ENCODE assay signal across 1 cellular context in genomic region chr1:11681071-11681771, GRCh38.
TF ChIP-seq lines count a peak whose summit lies in the region.

Gene MAD2L2 (minus strand): TSS chr1:11681148. CDS start chr1:11680601, 547 bp downstream.

TF ChIP-seq in HepG2, 621 proteins besides CTCF, POLR2A, EP300 and RAD21 (continued from another document and continues in another):
- TF ChIP-seq, protein P1, sequence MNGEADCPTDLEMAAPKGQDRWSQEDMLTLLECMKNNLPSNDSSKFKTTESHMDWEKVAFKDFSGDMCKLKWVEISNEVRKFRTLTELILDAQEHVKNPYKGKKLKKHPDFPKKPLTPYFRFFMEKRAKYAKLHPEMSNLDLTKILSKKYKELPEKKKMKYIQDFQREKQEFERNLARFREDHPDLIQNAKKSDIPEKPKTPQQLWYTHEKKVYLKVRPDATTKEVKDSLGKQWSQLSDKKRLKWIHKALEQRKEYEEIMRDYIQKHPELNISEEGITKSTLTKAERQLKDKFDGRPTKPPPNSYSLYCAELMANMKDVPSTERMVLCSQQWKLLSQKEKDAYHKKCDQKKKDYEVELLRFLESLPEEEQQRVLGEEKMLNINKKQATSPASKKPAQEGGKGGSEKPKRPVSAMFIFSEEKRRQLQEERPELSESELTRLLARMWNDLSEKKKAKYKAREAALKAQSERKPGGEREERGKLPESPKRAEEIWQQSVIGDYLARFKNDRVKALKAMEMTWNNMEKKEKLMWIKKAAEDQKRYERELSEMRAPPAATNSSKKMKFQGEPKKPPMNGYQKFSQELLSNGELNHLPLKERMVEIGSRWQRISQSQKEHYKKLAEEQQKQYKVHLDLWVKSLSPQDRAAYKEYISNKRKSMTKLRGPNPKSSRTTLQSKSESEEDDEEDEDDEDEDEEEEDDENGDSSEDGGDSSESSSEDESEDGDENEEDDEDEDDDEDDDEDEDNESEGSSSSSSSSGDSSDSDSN (CRISPR knock-in tag; IDR thresholded peaks at IDR 0.05) = peak; percentile 31; the same call in 1 of the 2 replicates
- peak; percentile 66; the same call in 1 of the 2 replicates for TF ChIP-seq ZNF556 (CRISPR knock-in tag; IDR thresholded peaks at IDR 0.05; ENCODE audit: borderline replicate concordance)
- peak; percentile 95 for TF ChIP-seq ZBTB2 (CRISPR knock-in tag; IDR thresholded peaks at IDR 0.05; ENCODE audit: low read depth)
- TF ChIP-seq ZNF678 (CRISPR knock-in tag; IDR thresholded peaks at IDR 0.05) = 0 out of 2 replicates have a peak, but pooled peaks have one; percentile 1
- no peak for TF ChIP-seq NKX3-1 (CRISPR knock-in tag; IDR thresholded peaks at IDR 0.05)
- TF ChIP-seq TBX2 (CRISPR knock-in tag; IDR thresholded peaks at IDR 0.05; ENCODE audit: borderline replicate concordance) = peak; percentile 38; the same call in 1 of the 2 replicates
- TF ChIP-seq ZNF850 (CRISPR knock-in tag; conservative IDR thresholded peaks at IDR 0.05) = no peak
- no peak for TF ChIP-seq U2AF1 (optimal IDR thresholded peaks at IDR 0.05; ENCODE audit: low read depth, low read length)
- no peak for TF ChIP-seq DNMT1 (CRISPR knock-in tag; IDR thresholded peaks at IDR 0.05)
- TF ChIP-seq IRF9 (CRISPR knock-in tag; IDR thresholded peaks at IDR 0.05; ENCODE audit: borderline replicate concordance) = peak; percentile 69; the same call in 1 of the 2 replicates
- TF ChIP-seq NAIF1 (CRISPR knock-in tag; IDR thresholded peaks at IDR 0.05; ENCODE audit: borderline replicate concordance) = 0 out of 2 replicates have a peak, but pooled peaks have one; percentile 50
- TF ChIP-seq ZNF232 (CRISPR knock-in tag; IDR thresholded peaks at IDR 0.05; ENCODE audit: borderline replicate concordance) = no peak
- TF ChIP-seq MIER3 (CRISPR knock-in tag; IDR thresholded peaks at IDR 0.05; ENCODE audit: borderline replicate concordance) = 0 out of 2 replicates have a peak, but pooled peaks have one; percentile 46
- TF ChIP-seq SOX13 (IDR thresholded peaks at IDR 0.05) = no peak
- TF ChIP-seq SOX13 (CRISPR knock-in tag; conservative IDR thresholded peaks at IDR 0.05 in 1 of 2, IDR thresholded peaks at IDR 0.05 in 1 of 2) = peak in 1 of 2 experiments; percentile 61; a peak in 2 of 4 replicates
- TF ChIP-seq ZNF281 (CRISPR knock-in tag; IDR thresholded peaks at IDR 0.05; ENCODE audit: borderline replicate concordance) = peak; percentile 36; the same call in 1 of the 2 replicates
- TF ChIP-seq, protein P2, sequence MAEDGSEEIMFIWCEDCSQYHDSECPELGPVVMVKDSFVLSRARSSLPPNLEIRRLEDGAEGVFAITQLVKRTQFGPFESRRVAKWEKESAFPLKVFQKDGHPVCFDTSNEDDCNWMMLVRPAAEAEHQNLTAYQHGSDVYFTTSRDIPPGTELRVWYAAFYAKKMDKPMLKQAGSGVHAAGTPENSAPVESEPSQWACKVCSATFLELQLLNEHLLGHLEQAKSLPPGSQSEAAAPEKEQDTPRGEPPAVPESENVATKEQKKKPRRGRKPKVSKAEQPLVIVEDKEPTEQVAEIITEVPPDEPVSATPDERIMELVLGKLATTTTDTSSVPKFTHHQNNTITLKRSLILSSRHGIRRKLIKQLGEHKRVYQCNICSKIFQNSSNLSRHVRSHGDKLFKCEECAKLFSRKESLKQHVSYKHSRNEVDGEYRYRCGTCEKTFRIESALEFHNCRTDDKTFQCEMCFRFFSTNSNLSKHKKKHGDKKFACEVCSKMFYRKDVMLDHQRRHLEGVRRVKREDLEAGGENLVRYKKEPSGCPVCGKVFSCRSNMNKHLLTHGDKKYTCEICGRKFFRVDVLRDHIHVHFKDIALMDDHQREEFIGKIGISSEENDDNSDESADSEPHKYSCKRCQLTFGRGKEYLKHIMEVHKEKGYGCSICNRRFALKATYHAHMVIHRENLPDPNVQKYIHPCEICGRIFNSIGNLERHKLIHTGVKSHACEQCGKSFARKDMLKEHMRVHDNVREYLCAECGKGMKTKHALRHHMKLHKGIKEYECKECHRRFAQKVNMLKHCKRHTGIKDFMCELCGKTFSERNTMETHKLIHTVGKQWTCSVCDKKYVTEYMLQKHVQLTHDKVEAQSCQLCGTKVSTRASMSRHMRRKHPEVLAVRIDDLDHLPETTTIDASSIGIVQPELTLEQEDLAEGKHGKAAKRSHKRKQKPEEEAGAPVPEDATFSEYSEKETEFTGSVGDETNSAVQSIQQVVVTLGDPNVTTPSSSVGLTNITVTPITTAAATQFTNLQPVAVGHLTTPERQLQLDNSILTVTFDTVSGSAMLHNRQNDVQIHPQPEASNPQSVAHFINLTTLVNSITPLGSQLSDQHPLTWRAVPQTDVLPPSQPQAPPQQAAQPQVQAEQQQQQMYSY (CRISPR knock-in tag; IDR thresholded peaks at IDR 0.05) = no peak
- peak; percentile 80; the same call in 1 of the 2 replicates for TF ChIP-seq KLF12 (CRISPR knock-in tag; IDR thresholded peaks at IDR 0.05; ENCODE audit: borderline replicate concordance)
- no peak for TF ChIP-seq HMG20B (CRISPR knock-in tag; conservative IDR thresholded peaks at IDR 0.05)
- TF ChIP-seq ZBTB7A (CRISPR knock-in tag; IDR thresholded peaks at IDR 0.05) = peak; percentile 13; the same call in 1 of the 2 replicates
- TF ChIP-seq, protein P3, sequence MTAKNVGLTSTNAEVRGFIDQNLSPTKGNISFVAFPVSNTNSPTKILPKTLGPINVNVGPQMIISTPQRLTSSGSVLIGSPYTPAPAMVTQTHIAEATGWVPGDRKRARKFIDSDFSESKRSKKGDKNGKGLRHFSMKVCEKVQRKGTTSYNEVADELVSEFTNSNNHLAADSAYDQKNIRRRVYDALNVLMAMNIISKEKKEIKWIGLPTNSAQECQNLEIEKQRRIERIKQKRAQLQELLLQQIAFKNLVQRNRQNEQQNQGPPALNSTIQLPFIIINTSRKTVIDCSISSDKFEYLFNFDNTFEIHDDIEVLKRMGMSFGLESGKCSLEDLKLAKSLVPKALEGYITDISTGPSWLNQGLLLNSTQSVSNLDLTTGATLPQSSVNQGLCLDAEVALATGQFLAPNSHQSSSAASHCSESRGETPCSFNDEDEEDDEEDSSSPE (CRISPR knock-in tag; IDR thresholded peaks at IDR 0.05) = 0 out of 2 replicates have a peak, but pooled peaks have one; percentile 60
- TF ChIP-seq XBP1 (CRISPR knock-in tag; IDR thresholded peaks at IDR 0.05) = no peak
- no peak for TF ChIP-seq ZNF33B (CRISPR knock-in tag; IDR thresholded peaks at IDR 0.05)
- TF ChIP-seq SRSF1 (optimal IDR thresholded peaks at IDR 0.05; ENCODE audit: low read depth, low read length) = no peak
- no peak for TF ChIP-seq TCF12 (IDR thresholded peaks at IDR 0.05)
- TF ChIP-seq TCF12 (CRISPR knock-in tag; IDR thresholded peaks at IDR 0.05) = no peak
- peak; percentile 80; the same call in 1 of the 2 replicates for TF ChIP-seq HOXA3 (CRISPR knock-in tag; IDR thresholded peaks at IDR 0.05)
- TF ChIP-seq SRY (CRISPR knock-in tag; IDR thresholded peaks at IDR 0.05) = peak; percentile 69
- no peak for TF ChIP-seq NR3C1 (CRISPR knock-in tag; IDR thresholded peaks at IDR 0.05)
- TF ChIP-seq ZNF501 (CRISPR knock-in tag; IDR thresholded peaks at IDR 0.05) = no peak
- peak; percentile 4; the same call in 1 of the 2 replicates for TF ChIP-seq ZNF891 (CRISPR knock-in tag; IDR thresholded peaks at IDR 0.05)
- TF ChIP-seq, protein P4, sequence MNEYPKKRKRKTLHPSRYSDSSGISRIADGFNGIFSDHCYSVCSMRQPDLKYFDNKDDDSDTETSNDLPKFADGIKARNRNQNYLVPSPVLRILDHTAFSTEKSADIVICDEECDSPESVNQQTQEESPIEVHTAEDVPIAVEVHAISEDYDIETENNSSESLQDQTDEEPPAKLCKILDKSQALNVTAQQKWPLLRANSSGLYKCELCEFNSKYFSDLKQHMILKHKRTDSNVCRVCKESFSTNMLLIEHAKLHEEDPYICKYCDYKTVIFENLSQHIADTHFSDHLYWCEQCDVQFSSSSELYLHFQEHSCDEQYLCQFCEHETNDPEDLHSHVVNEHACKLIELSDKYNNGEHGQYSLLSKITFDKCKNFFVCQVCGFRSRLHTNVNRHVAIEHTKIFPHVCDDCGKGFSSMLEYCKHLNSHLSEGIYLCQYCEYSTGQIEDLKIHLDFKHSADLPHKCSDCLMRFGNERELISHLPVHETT (CRISPR knock-in tag; conservative IDR thresholded peaks at IDR 0.05) = peak; percentile 96
- no peak; the same call in 1 of the 2 replicates for TF ChIP-seq ZBTB38 (CRISPR knock-in tag; IDR thresholded peaks at IDR 0.05)
- peak; percentile 73; the same call in 1 of the 2 replicates for TF ChIP-seq ZNF761 (CRISPR knock-in tag; conservative IDR thresholded peaks at IDR 0.05)
- no peak for TF ChIP-seq MAFG (CRISPR knock-in tag; IDR thresholded peaks at IDR 0.05)
- no peak for TF ChIP-seq ZNF496 (CRISPR knock-in tag; IDR thresholded peaks at IDR 0.05; ENCODE audit: insufficient replicate concordance)
- TF ChIP-seq ZC3H13 (CRISPR knock-in tag; IDR thresholded peaks at IDR 0.05) = 0 out of 2 replicates have a peak, but pooled peaks have one; percentile 62
- 0 out of 2 replicates have a peak, but pooled peaks have one; percentile 28 for TF ChIP-seq GMEB2 (CRISPR knock-in tag; IDR thresholded peaks at IDR 0.05; ENCODE audit: low read depth)
- peak; percentile 76 for TF ChIP-seq HNRNPK (IDR thresholded peaks at IDR 0.05; ENCODE audit: low read depth, low read length, poor library complexity, severe bottlenecking)
- 0 out of 2 replicates have a peak, but pooled peaks have one; percentile 12 for TF ChIP-seq HES4 (CRISPR knock-in tag; IDR thresholded peaks at IDR 0.05; ENCODE audit: borderline replicate concordance)
- no peak for TF ChIP-seq ZNF263 (CRISPR knock-in tag; IDR thresholded peaks at IDR 0.05)
- no peak for TF ChIP-seq CBX1 (IDR thresholded peaks at IDR 0.05; ENCODE audit: low read depth)
- no peak for TF ChIP-seq MAFK (conservative IDR thresholded peaks at IDR 0.05 in 1 of 2, IDR thresholded peaks at IDR 0.05 in 1 of 2; ENCODE audit: low read length in 2 of 2)
